8 cellular contexts compared by ENCODE assay signal in genomic region chr5:100780376-100780870, GRCh38.
DNase-seq lines count a peak whose midpoint lies in the region; ATAC-seq and TF ChIP-seq lines count a peak whose summit lies in the region.

No MANE protein-coding gene starts in this region.

- TF ChIP-seq CTCF in upper lobe of left lung (IDR thresholded peaks at IDR 0.05) (no peak), foreskin fibroblast (IDR thresholded peaks at IDR 0.05; ENCODE audit: low read depth, low read length) (no peak)

- ATAC-seq in GM19372 (IDR thresholded peaks at IDR 0.05; ENCODE audit: low read depth, unreplicated experiment) (peak; percentile 68), HG03342 (IDR thresholded peaks at IDR 0.05; ENCODE audit: unreplicated experiment) (peak; percentile 79), upper lobe of left lung (ENCODE audit: low FRiP score in 2 of 2) (peak in 1 of 2 donors; percentile 68)
- peak; percentile 85 to 91 for ATAC-seq in activated naive CD4-positive, alpha-beta T cell treated with anti-CD3 and anti-CD28 coated beads, Interleukin-2, amount 50 U/mL, for 72 hours

- peak overlapping the region; percentile 61 to 76 (median 68) for H3K27ac ChIP-seq in upper lobe of left lung

- peaks cover 0 to 6% of the 10 kb centered on the region in 2 donors for H3K36me3 Mint-ChIP-seq in activated naive CD4-positive, alpha-beta T cell treated with anti-CD3 and anti-CD28 coated beads, Interleukin-2, amount 50 U/mL, for 72 hours

- peak overlapping the region; percentile 89 to 91 for H3K27ac Mint-ChIP-seq in activated naive CD4-positive, alpha-beta T cell treated with anti-CD3 and anti-CD28 coated beads, Interleukin-2, amount 50 U/mL, for 72 hours

- DNase-seq in CD1c-positive myeloid dendritic cell (ENCODE audit: extremely low spot score) (peak; percentile 65), upper lobe of left lung (no peak), foreskin melanocyte (no peak), activated gamma-delta T cell (lab: John Stamatoyannopoulos, UW) (no peak), foreskin fibroblast (no peak)
- DNase-seq in activated naive CD4-positive, alpha-beta T cell treated with anti-CD3 and anti-CD28 coated beads, Interleukin-2, amount 50 U/mL, for 72 hours (ENCODE audit: low spot score in 2 of 2) = no peak

- WGBS in upper lobe of left lung, 2 donors = 49 to 59% methylated on average over 4 of the region's 4 CpGs

- H3K36me3 ChIP-seq in upper lobe of left lung = no peaks in the 10 kb centered on the region

- no peak for TF ChIP-seq EP300 in upper lobe of left lung (IDR thresholded peaks at IDR 0.05)

- H3K9me3 Mint-ChIP-seq in activated naive CD4-positive, alpha-beta T cell treated with anti-CD3 and anti-CD28 coated beads, Interleukin-2, amount 50 U/mL, for 72 hours = peaks cover 0 to 23% of the 10 kb centered on the region in 2 donors

- no peaks in the 10 kb centered on the region for H3K9me3 ChIP-seq in upper lobe of left lung

- peaks cover 0 to 16% (median 4%) of the 10 kb centered on the region in 4 donors for H3K4me1 ChIP-seq in upper lobe of left lung

- TF ChIP-seq POLR2A in upper lobe of left lung (IDR thresholded peaks at IDR 0.05) = peak in 1 of 4 donors; percentile 34

- peak overlapping the region in 2 of 4 donors; percentile 12 to 13 for H3K4me3 ChIP-seq in upper lobe of left lung
- no peak overlapping the region for H3K4me3 ChIP-seq in foreskin fibroblast (ENCODE audit: low read depth in 1 of 2, low read length in 2 of 2)

- H3K27me3 ChIP-seq in upper lobe of left lung = no peaks in the 10 kb centered on the region
